8 cellular contexts compared by ENCODE assay signal in the genomic region with DNA sequence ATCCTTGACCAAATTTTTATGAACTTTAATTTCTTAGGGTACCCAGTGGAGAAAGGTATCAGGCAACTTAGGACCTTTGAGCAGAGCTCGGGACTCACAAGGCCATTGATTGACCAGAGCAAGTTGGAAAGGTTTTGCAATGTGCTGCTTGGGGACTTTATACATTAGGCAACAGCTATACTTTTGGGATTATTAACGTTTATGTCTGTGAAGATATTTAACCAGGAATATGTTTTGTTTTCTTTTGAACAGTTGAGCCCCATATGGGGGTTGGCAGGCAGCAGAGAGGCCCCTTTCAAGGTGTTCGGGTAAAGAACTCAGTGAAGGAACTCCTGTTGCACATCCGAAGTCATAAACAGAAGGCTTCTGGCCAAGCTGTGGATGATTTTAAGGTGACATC. TPM values are rescaled to one million over a fixed set of nuclear protein-coding genes. Genes with fewer than 3 reads are reported as not detected.
DNase-seq lines count a peak whose midpoint lies in the region; ATAC-seq, FAIRE-seq and TF ChIP-seq lines count a peak whose summit lies in the region.

No MANE protein-coding gene starts in this region.

- no peaks in the 10 kb centered on the region for H3K27me3 Mint-ChIP-seq in MCF 10A (ENCODE audit: insufficient read depth, unreplicated experiment)
- no peaks in the 10 kb centered on the region for H3K27me3 Mint-ChIP-seq in mesothelial cell of epicardium (ENCODE audit: low read depth)

- H3K9me3 Mint-ChIP-seq in MCF 10A (ENCODE audit: unreplicated experiment) (no peaks in the 10 kb centered on the region), mesothelial cell of epicardium (no peaks in the 10 kb centered on the region)

- H3K27me3 ChIP-seq in right atrium auricular region = no peaks in the 10 kb centered on the region
- H3K27me3 ChIP-seq in aorta (ENCODE audit: control insufficient read depth in 1 of 2, insufficient read depth in 2 of 2, low read length in 1 of 2) = peaks cover 0 to 2% of the 10 kb centered on the region in 2 donors

- H3K36me3 Mint-ChIP-seq in MCF 10A (ENCODE audit: insufficient read depth, unreplicated experiment) = peaks cover 75% of the 10 kb centered on the region
- peaks cover 46% of the 10 kb centered on the region for H3K36me3 Mint-ChIP-seq in mesothelial cell of epicardium

- peak overlapping the region; percentile 98 to 99 for H3K27ac ChIP-seq in right atrium auricular region
- no peak overlapping the region for H3K27ac ChIP-seq in aorta (ENCODE audit: low read depth in 1 of 2, low read length in 2 of 2)

- no peak for TF ChIP-seq CTCF in right atrium auricular region (IDR thresholded peaks at IDR 0.05)
- TF ChIP-seq CTCF in MCF 10A (IDR thresholded peaks at IDR 0.05; ENCODE audit: unreplicated experiment) = no peak
- no peak for TF ChIP-seq CTCF in mesothelial cell of epicardium (IDR thresholded peaks at IDR 0.05; ENCODE audit: unreplicated experiment)

- 65 to 77% methylated on average over 4 of the region's 4 CpGs for WGBS in aorta, 2 donors

- H3K4me1 ChIP-seq in right atrium auricular region (peaks cover 0 to 34% of the 10 kb centered on the region in 2 donors), aorta (ENCODE audit: control insufficient read depth in 1 of 2, insufficient read depth in 2 of 2, low read length in 2 of 2) (peaks cover 5 to 6% of the 10 kb centered on the region in 2 donors)

- BruUV-seq in MCF 10A (replicated peaks; lab: Mats Ljungman, UMichigan) = no TSS peak

- H3K36me3 ChIP-seq in right atrium auricular region = peaks cover 52% of the 10 kb centered on the region
- peaks cover 11 to 13% of the 10 kb centered on the region in 2 donors for H3K36me3 ChIP-seq in aorta (ENCODE audit: control insufficient read depth in 1 of 2, insufficient read depth in 2 of 2, low read length in 1 of 2)

- peak overlapping the region; percentile 99 for H3K27ac Mint-ChIP-seq in MCF 10A (ENCODE audit: low read depth, unreplicated experiment)
- H3K27ac Mint-ChIP-seq in mesothelial cell of epicardium = peak overlapping the region; percentile 97

- CTCF ChIA-PET in MCF 10A (lab: Yijun Ruan, JAX) = interaction anchor here (0.6 to 2.2 kb wide), 10 partner anchors 12 to 377 kb away, joined by 3 to 16 read pairs (median 4); no protein-coding TSS in a partner anchor

- H3K4me3 Mint-ChIP-seq in MCF 10A (ENCODE audit: unreplicated experiment) (peak overlapping the region; percentile 94), mesothelial cell of epicardium (peak overlapping the region; percentile 90)

- POLR2A ChIA-PET in MCF 10A (lab: Yijun Ruan, JAX) = interaction anchor here (0.7 to 2.8 kb wide), 19 partner anchors 9 to 373 kb away, joined by 3 to 28 read pairs (median 3); a partner anchor contains a TSS

- DNase-seq in right atrium auricular region (ENCODE audit: low spot score) (no peak), Right ventricle myocardium superior (no peak), MCF 10A (ENCODE audit: unreplicated experiment) (no peak), mesothelial cell of epicardium (ENCODE audit: low spot score in 2 of 2, unreplicated experiment in 2 of 2) (no peak), aorta (no peak), RCC 7860 (ENCODE audit: low spot score) (no peak), NCI-H69 (lab: John Stamatoyannopoulos, UW) (no peak)

- H3K4me3 ChIP-seq in right atrium auricular region (peak overlapping the region; percentile 86 to 94), aorta (ENCODE audit: low read length in 2 of 2) (peak overlapping the region; percentile 77 to 100)

- H3K4me1 Mint-ChIP-seq in MCF 10A (ENCODE audit: insufficient read depth, unreplicated experiment) (peaks cover 47% of the 10 kb centered on the region), mesothelial cell of epicardium (peaks cover 45% of the 10 kb centered on the region)

- FAIRE-seq in RCC 7860 (lab: Jason Lieb, UNC) = no peak

- ATAC-seq in Right ventricle myocardium superior (ENCODE audit: poor library complexity) (no peak), aorta (ENCODE audit: low FRiP score) (no peak), HG03378 (IDR thresholded peaks at IDR 0.05; ENCODE audit: unreplicated experiment) (no peak)

- intact Hi-C loops in Right ventricle myocardium superior (cut with DNase I) (loop anchor here (5.0 kb wide), 1 partner anchor 40 kb away; no protein-coding TSS in a partner anchor), MCF 10A (cut with micrococcal nuclease) (loop anchor here (5.0 to 10.0 kb wide), 2 partner anchors 40 to 213 kb away; no protein-coding TSS in a partner anchor), aorta (cut with DNase I) (no loop called here)

- H3K9me3 ChIP-seq in right atrium auricular region = no peaks in the 10 kb centered on the region
- no peaks in the 10 kb centered on the region for H3K9me3 ChIP-seq in aorta (ENCODE audit: control insufficient read depth, low read length)

RNA-seq across cellular contexts. Expression of a gene that starts 2.5 kb away (rescaled TPM):
- 10 to 100 TPM; 26.6 to 28.7 TPM for total RNA-seq in right atrium auricular region
- 12.9 TPM for total RNA-seq in Right ventricle myocardium superior
- 48.9 and 58.8 TPM in 2 replicates for total RNA-seq in MCF 10A (2022)
- total RNA-seq in mesothelial cell of epicardium = 134 to 142 TPM (median 136 TPM) in 3 replicates
- 100 to 1,000 TPM; 109 to 198 TPM for total RNA-seq in aorta
- 10 to 100 TPM in 1 of 2 donors, 1 to 10 TPM in 1; 6.5 to 65.2 TPM for polyA plus RNA-seq in aorta

Comparison
In these comparisons a context has a peak if more than half of its experiments do, and no peak if none do; other contexts are left out.
1. H3K27ac ChIP-seq: peak in right atrium auricular region (2 of 2); none in aorta (0 of 2).
2. intact Hi-C loops: an anchor here in Right ventricle myocardium superior (5.0 kb wide) and MCF 10A (5.0 to 10.0 kb wide); none called in aorta.